ENCODE assay signal across 14 cellular contexts in genomic region chr12:50620975-50621360, GRCh38.
DNase-seq lines count a peak whose midpoint lies in the region; ATAC-seq and TF ChIP-seq lines count a peak whose summit lies in the region.
"Had no signal": no experiment of that assay in that cellular context is flagged by ENCODE, and none has a peak within 500 bp of the region (broad histone marks: within the 10 kb centered on the region; RNA-seq: fewer than 3 reads in every experiment).

No MANE protein-coding gene starts in this region.

- WGBS in smooth muscle cell (ENCODE audit: low lambda C conversion rate), result 4% methylated on average over 1 of the region's 1 CpG

- peak; percentile 24 to 26 for ATAC-seq in activated CD4-positive, CD25-positive, alpha-beta regulatory T cell treated with anti-CD3 and anti-CD28 coated beads, Interleukin-2, amount 50 U/mL, for 24 hours
- ATAC-seq in RWPE2 (ENCODE audit: low read depth) (no peak), GM19397 (IDR thresholded peaks at IDR 0.05; ENCODE audit: unreplicated experiment) (no peak), HG02970 (IDR thresholded peaks at IDR 0.05; ENCODE audit: low FRiP score, unreplicated experiment) (no peak)

- TF ChIP-seq CTCF in RWPE2 (IDR thresholded peaks at IDR 0.05; ENCODE audit: poor library complexity, severe bottlenecking) (no peak), smooth muscle cell (IDR thresholded peaks at IDR 0.05; ENCODE audit: borderline replicate concordance, insufficient read depth, poor library complexity, severe bottlenecking) (no peak)

- peaks cover 49% of the 10 kb centered on the region for H3K4me1 ChIP-seq in RWPE2 (ENCODE audit: insufficient read depth, poor library complexity, severe bottlenecking)
- peaks cover 41% of the 10 kb centered on the region for H3K4me1 ChIP-seq in smooth muscle cell (ENCODE audit: low read depth)

- H3K27me3 ChIP-seq in RWPE2 (ENCODE audit: insufficient read depth, poor library complexity, severe bottlenecking) (no peaks in the 10 kb centered on the region), smooth muscle cell (ENCODE audit: low read depth) (no peaks in the 10 kb centered on the region)

- DNase-seq in activated CD4-positive, CD25-positive, alpha-beta regulatory T cell (lab: John Stamatoyannopoulos, UW), result no peak
- DNase-seq in RWPE2 (ENCODE audit: low spot score) (no peak), epithelial cell of prostate (ENCODE audit: low read depth, low spot score) (no peak), smooth muscle cell (lab: John Stamatoyannopoulos, UW; ENCODE audit: unreplicated experiment) (no peak), DMS79 (lab: John Stamatoyannopoulos, UW) (no peak)
- DNase-seq: 8988T; activated CD4-positive, CD25-positive, alpha-beta regulatory T cell treated with anti-CD3 and anti-CD28 coated beads, Interleukin-2, amount 50 U/mL, for 72 hours; dermis blood vessel endothelial cell; DMS53; psoas muscle; stimulated activated CD4-positive, alpha-beta T cell treated with anti-CD3 and anti-CD28 coated beads, Interleukin-4, amount 100 ng/mL, for 4 hours had no signal

- H3K79me2 ChIP-seq in smooth muscle cell (ENCODE audit: low read depth), result peaks cover 44% of the 10 kb centered on the region

- H4K20me1 ChIP-seq in smooth muscle cell (ENCODE audit: low read depth), result no peaks in the 10 kb centered on the region

- H2AFZ ChIP-seq in smooth muscle cell (ENCODE audit: low read depth), result no peak overlapping the region

- H3K36me3 ChIP-seq in RWPE2 (ENCODE audit: low read depth) (peaks cover 1% of the 10 kb centered on the region), smooth muscle cell (ENCODE audit: low read depth) (no peaks in the 10 kb centered on the region)

- H3K27ac ChIP-seq in RWPE2 (ENCODE audit: poor library complexity, severe bottlenecking) (peak overlapping the region; percentile 99), epithelial cell of prostate (peak overlapping the region; percentile 90), smooth muscle cell (ENCODE audit: low read depth) (peak overlapping the region; percentile 97)
- H3K27ac ChIP-seq: psoas muscle had no signal

- H3K9ac ChIP-seq in smooth muscle cell (ENCODE audit: low read depth), result peak overlapping the region; percentile 83

- H3K9me3 ChIP-seq in RWPE2 (ENCODE audit: severe bottlenecking) (no peaks in the 10 kb centered on the region), smooth muscle cell (replicated peaks; ENCODE audit: low read depth) (no peaks in the 10 kb centered on the region)
- H3K9me3 ChIP-seq: psoas muscle had no signal

- H3F3A ChIP-seq in smooth muscle cell (ENCODE audit: low read depth), result peaks cover 23% of the 10 kb centered on the region

- no peak overlapping the region for H3K4me3 ChIP-seq in RWPE2 (ENCODE audit: severe bottlenecking)
- no peak overlapping the region for H3K4me3 ChIP-seq in smooth muscle cell
- H3K4me3 ChIP-seq: psoas muscle had no signal

- peak overlapping the region; percentile 44 for H3K4me2 ChIP-seq in smooth muscle cell

Comparison
In these comparisons a context has a peak if more than half of its experiments do, and no peak if none do; other contexts are left out.
1. ATAC-seq: peak in activated CD4-positive, CD25-positive, alpha-beta regulatory T cell treated with anti-CD3 and anti-CD28 coated beads, Interleukin-2, amount 50 U/mL, for 24 hours (2 of 2); none in RWPE2 (single experiment), GM19397 (single experiment) and HG02970 (single experiment).
2. Peak in every context shown above with its lines, with median percentiles within 50 percentile points of each other: H3K27ac ChIP-seq.